ENCODE assay signal across 12 cellular contexts in genomic region chr5:143495124-143495523, GRCh38.
DNase-seq lines count a peak whose midpoint lies in the region; ATAC-seq, FAIRE-seq and TF ChIP-seq lines count a peak whose summit lies in the region.
"Had no signal": no experiment of that assay in that cellular context is flagged by ENCODE, and none has a peak within 500 bp of the region (broad histone marks: within the 10 kb centered on the region; RNA-seq: fewer than 3 reads in every experiment).

No MANE protein-coding gene starts in this region.

- no peaks in the 10 kb centered on the region for H3K36me3 Mint-ChIP-seq in activated T-cell treated with anti-CD3 and anti-CD28 coated beads, Interleukin-2, amount 50 U/mL, for 24 hours (ENCODE audit: low read depth)
- H3K36me3 Mint-ChIP-seq: natural killer cell treated with Interleukin-12 subunit alpha and Interleukin-12 subunit beta and Interleukin-15 and Interleukin-18, amount 100 ng/mL, for 72 hours had no signal

- H3K9me3 ChIP-seq in left ventricle myocardium inferior (replicated peaks): no peaks in the 10 kb centered on the region
- no peaks in the 10 kb centered on the region for H3K9me3 ChIP-seq in heart left ventricle
- no peaks in the 10 kb centered on the region for H3K9me3 ChIP-seq in HepG2 (ENCODE audit: low read length)

- no peaks in the 10 kb centered on the region for H4K20me1 ChIP-seq in HepG2 (ENCODE audit: insufficient read depth, low read length)

- 85 to 92% (median 87%) methylated on average over 2 of the region's 2 CpGs for WGBS in heart left ventricle, 4 donors
- WGBS in HepG2 (ENCODE audit: low lambda C conversion rate): 40% methylated on average over 2 of the region's 2 CpGs

- H3K27me3 Mint-ChIP-seq in activated T-cell treated with anti-CD3 and anti-CD28 coated beads, Interleukin-2, amount 50 U/mL, for 24 hours: no peaks in the 10 kb centered on the region

- DNase-seq in left ventricle myocardium inferior: no peak
- no peak for DNase-seq in heart left ventricle
- DNase-seq in bronchial epithelial cell (ENCODE audit: low read depth): peak; percentile 80
- peak; percentile 56 for DNase-seq in HepG2 (ENCODE audit: low spot score)
- no peak for DNase-seq in NCI-H1048 (lab: John Stamatoyannopoulos, UW)
- DNase-seq in HuH-7 (ENCODE audit: low spot score): no peak
- DNase-seq in activated T-cell treated with anti-CD3 and anti-CD28 coated beads, Interleukin-2, amount 50 U/mL, for 24 hours: no peak
- DNase-seq: activated CD4-positive, CD25-positive, alpha-beta regulatory T cell treated with anti-CD3 and anti-CD28 coated beads, Interleukin-2, amount 50 U/mL, for 72 hours; activated naive CD4-positive, alpha-beta T cell treated with anti-CD3 and anti-CD28 coated beads, Interleukin-2, amount 50 U/mL, for 16 hours had no signal

- no peak overlapping the region; the same call in 1 of the 2 replicates for H3K4me2 ChIP-seq in HepG2 (ENCODE audit: low read depth, low read length)

- H3K36me3 ChIP-seq in left ventricle myocardium inferior (no peaks in the 10 kb centered on the region), heart left ventricle (no peaks in the 10 kb centered on the region), bronchial epithelial cell (ENCODE audit: control insufficient read depth, insufficient read depth, low read length) (no peaks in the 10 kb centered on the region), HepG2 (replicated peaks in 1 of 2; ENCODE audit: control insufficient read depth in 1 of 2, insufficient read depth in 2 of 2, low read length in 2 of 2) (no peaks in the 10 kb centered on the region)
- H3K36me3 ChIP-seq: cardiac muscle cell had no signal

- in situ Hi-C loops in HepG2 (cut with HindIII; ENCODE audit: extremely low pct_ligation_motif_present, low pct_unique_long_range_greater_than_20kb): no loop called here

- H3K27me3 ChIP-seq in left ventricle myocardium inferior (ENCODE audit: low read depth): no peaks in the 10 kb centered on the region
- no peaks in the 10 kb centered on the region for H3K27me3 ChIP-seq in heart left ventricle
- no peaks in the 10 kb centered on the region for H3K27me3 ChIP-seq in bronchial epithelial cell (ENCODE audit: control insufficient read depth, insufficient read depth, low read length)
- no peaks in the 10 kb centered on the region for H3K27me3 ChIP-seq in HepG2 (ENCODE audit: control insufficient read depth in 1 of 2, insufficient read depth in 2 of 2, low read length in 2 of 2)
- H3K27me3 ChIP-seq: cardiac muscle cell had no signal

- H3K4me1 ChIP-seq in left ventricle myocardium inferior (peaks cover 46% of the 10 kb centered on the region), heart left ventricle (peaks cover 0 to 43% (median 17%) of the 10 kb centered on the region in 12 donors), HepG2 (ENCODE audit: insufficient read depth, low read length) (peaks cover 70% of the 10 kb centered on the region)

- H3K27ac ChIP-seq in left ventricle myocardium inferior (replicated peaks) (peak overlapping the region; percentile 59), heart left ventricle (peak overlapping the region in 5 of 12 donors; percentile 12 to 58 (median 25)), HepG2 (ENCODE audit: extremely low read length, insufficient read depth, low read length) (no peak overlapping the region)
- H3K27ac ChIP-seq: cardiac muscle cell had no signal

- TF ChIP-seq RAD21 in HepG2 (CRISPR knock-in tag; IDR thresholded peaks at IDR 0.05): no peak

- FAIRE-seq in bronchial epithelial cell (lab: Jason Lieb, UNC) (no peak), HepG2 (lab: Jason Lieb, UNC) (peak; percentile 36)

- no peaks in the 10 kb centered on the region for H3K9me3 Mint-ChIP-seq in activated T-cell treated with anti-CD3 and anti-CD28 coated beads, Interleukin-2, amount 50 U/mL, for 24 hours

- intact Hi-C loops in left ventricle myocardium inferior (cut with micrococcal nuclease) (no loop called here), heart left ventricle (cut with DNase I) (loop anchor here in 3 of 10 donors (5.0 to 10.0 kb wide), 3 partner anchors 60 to 88 kb away; no protein-coding TSS in a partner anchor), HepG2 (cut with micrococcal nuclease; ENCODE audit: unreplicated experiment) (no loop called here)

- no TSS peak for BruUV-seq in HepG2 (replicated peaks; lab: Mats Ljungman, UMichigan)

- POLR2A ChIA-PET in HepG2 (lab: Yijun Ruan, JAX): no interaction called here

- TF ChIP-seq CTCF in left ventricle myocardium inferior (IDR thresholded peaks at IDR 0.05; ENCODE audit: borderline replicate concordance) (no peak), heart left ventricle (IDR thresholded peaks at IDR 0.05) (no peak), bronchial epithelial cell (IDR thresholded peaks at IDR 0.05; ENCODE audit: insufficient read depth, low read length, severe bottlenecking) (no peak), HepG2 (CRISPR knock-in tag; IDR thresholded peaks at IDR 0.05) (no peak)

- no peak overlapping the region for H3K4me3 Mint-ChIP-seq in activated T-cell treated with anti-CD3 and anti-CD28 coated beads, Interleukin-2, amount 50 U/mL, for 24 hours
- H3K4me3 Mint-ChIP-seq: natural killer cell treated with Interleukin-12 subunit alpha and Interleukin-12 subunit beta and Interleukin-15 and Interleukin-18, amount 100 ng/mL, for 72 hours had no signal

- no peaks in the 10 kb centered on the region for H3K4me1 Mint-ChIP-seq in activated T-cell treated with anti-CD3 and anti-CD28 coated beads, Interleukin-2, amount 50 U/mL, for 24 hours (ENCODE audit: low read depth)

- H3K79me2 ChIP-seq in HepG2 (ENCODE audit: insufficient read depth, low read length): no peaks in the 10 kb centered on the region

- H3K9ac ChIP-seq in HepG2 (ENCODE audit: insufficient read depth, low read depth, low read length): no peak overlapping the region

- H3K27ac Mint-ChIP-seq in activated T-cell treated with anti-CD3 and anti-CD28 coated beads, Interleukin-2, amount 50 U/mL, for 24 hours: no peak overlapping the region
- H3K27ac Mint-ChIP-seq: natural killer cell treated with Interleukin-12 subunit alpha and Interleukin-12 subunit beta and Interleukin-15 and Interleukin-18, amount 100 ng/mL, for 72 hours had no signal

- TF ChIP-seq EP300 in HepG2 (IDR thresholded peaks at IDR 0.05; ENCODE audit: low read depth in 2 of 2, low read length in 2 of 2) (peak in 1 of 2 experiments; percentile 63; a peak in 2 of 4 replicates), HepG2 (CRISPR knock-in tag; IDR thresholded peaks at IDR 0.05; ENCODE audit: borderline replicate concordance) (no peak)

- no peak overlapping the region for H2AFZ ChIP-seq in HepG2 (ENCODE audit: low read length)

- CTCF ChIA-PET in HepG2 (lab: Yijun Ruan, JAX; ENCODE audit: low intra/inter-chr PET ratio, low total read pairs): no interaction called here

- ATAC-seq in heart left ventricle (no peak), HepG2 (peak; percentile 69), GM19397 (IDR thresholded peaks at IDR 0.05; ENCODE audit: unreplicated experiment) (no peak)
- ATAC-seq: natural killer cell treated with Interleukin-12 subunit alpha and Interleukin-12 subunit beta and Interleukin-15 and Interleukin-18, amount 100 ng/mL, for 72 hours had no signal

- H3K4me3 ChIP-seq in left ventricle myocardium inferior (no peak overlapping the region), heart left ventricle (no peak overlapping the region), bronchial epithelial cell (ENCODE audit: low read depth, low read length) (no peak overlapping the region), HepG2 (replicated peaks in 1 of 3; ENCODE audit: insufficient read depth in 1 of 3, low read depth in 2 of 3, low read length in 3 of 3) (no peak overlapping the region)
- H3K4me3 ChIP-seq: cardiac muscle cell had no signal

- no peak for TF ChIP-seq POLR2A in heart left ventricle (IDR thresholded peaks at IDR 0.05)
- TF ChIP-seq POLR2A in HepG2 (IDR thresholded peaks at IDR 0.05; ENCODE audit: insufficient read depth in 1 of 2, low read depth in 2 of 2, low read length in 2 of 2): no peak

TF ChIP-seq in HepG2, 621 proteins besides CTCF, POLR2A, EP300 and RAD21 (continues in another document):
- no peak for TF ChIP-seq NONO (IDR thresholded peaks at IDR 0.05)
- TF ChIP-seq NONO (CRISPR knock-in tag; conservative IDR thresholded peaks at IDR 0.05): no peak
- 0 out of 2 replicates have a peak, but pooled peaks have one; percentile 29 for TF ChIP-seq CREM (IDR thresholded peaks at IDR 0.05)
- no peak for TF ChIP-seq CREM (CRISPR knock-in tag; IDR thresholded peaks at IDR 0.05)
- no peak for TF ChIP-seq PAF1 (CRISPR knock-in tag; IDR thresholded peaks at IDR 0.05)
- TF ChIP-seq ZNF549 (CRISPR knock-in tag; IDR thresholded peaks at IDR 0.05): no peak
- TF ChIP-seq NFYC (CRISPR knock-in tag; IDR thresholded peaks at IDR 0.05): no peak
- no peak for TF ChIP-seq HDAC2 (CRISPR knock-in tag; IDR thresholded peaks at IDR 0.05)
- no peak for TF ChIP-seq TFDP2 (CRISPR knock-in tag; IDR thresholded peaks at IDR 0.05)
- TF ChIP-seq ZGPAT (CRISPR knock-in tag; IDR thresholded peaks at IDR 0.05): peak; percentile 36; the same call in 1 of the 2 replicates
- TF ChIP-seq ZNF773 (CRISPR knock-in tag; IDR thresholded peaks at IDR 0.05; ENCODE audit: borderline replicate concordance): no peak
- no peak for TF ChIP-seq SETDB1 (CRISPR knock-in tag; IDR thresholded peaks at IDR 0.05; ENCODE audit: borderline replicate concordance)
- TF ChIP-seq IKZF1 (IDR thresholded peaks at IDR 0.05): no peak
- TF ChIP-seq CEBPG (CRISPR knock-in tag; IDR thresholded peaks at IDR 0.05): peak; percentile 92
- TF ChIP-seq ZNF432 (CRISPR knock-in tag; IDR thresholded peaks at IDR 0.05; ENCODE audit: borderline replicate concordance): no peak

Comparison
In these comparisons a context has a peak if more than half of its experiments do, and no peak if none do; other contexts are left out.
1. DNase-seq: peak in bronchial epithelial cell (single experiment) and HepG2 (single experiment); none in left ventricle myocardium inferior (single experiment), heart left ventricle (0 of 5), NCI-H1048 (single experiment), HuH-7 (single experiment) and activated T-cell treated with anti-CD3 and anti-CD28 coated beads, Interleukin-2, amount 50 U/mL, for 24 hours (single experiment).